In genomic region chr13:48542581-48543341, GRCh38 we compare ENCODE assay signal across 8 cellular contexts. TPM values are rescaled to one million over a fixed set of nuclear protein-coding genes. Genes with fewer than 3 reads are reported as not detected.
DNase-seq lines count a peak whose midpoint lies in the region; ATAC-seq, FAIRE-seq and TF ChIP-seq lines count a peak whose summit lies in the region.

No MANE protein-coding gene starts in this region.

- H3K4me1 ChIP-seq in thoracic aorta (ENCODE audit: control insufficient read depth in 1 of 2, low read depth in 2 of 2), result peaks cover 5 to 9% of the 10 kb centered on the region in 2 donors

- in situ Hi-C loops in astrocyte of the spinal cord (cut with HindIII; ENCODE audit: low sequenced_read_pairs), result no loop called here

- H3K27me3 ChIP-seq in kidney epithelial cell (ENCODE audit: control insufficient read depth, insufficient read depth, low read length) (no peaks in the 10 kb centered on the region), thoracic aorta (replicated peaks; ENCODE audit: insufficient read depth) (no peaks in the 10 kb centered on the region)

- TF ChIP-seq CTCF in astrocyte of the spinal cord (IDR thresholded peaks at IDR 0.05; ENCODE audit: low read depth, low read length) (peak; percentile 1), kidney epithelial cell (IDR thresholded peaks at IDR 0.05; ENCODE audit: insufficient read depth, low read length, poor library complexity, severe bottlenecking) (peak; percentile 12), thoracic aorta (IDR thresholded peaks at IDR 0.05) (peak; percentile 6)

- no peak for FAIRE-seq in frontal cortex (lab: Jason Lieb, UNC)

- no peak for ATAC-seq in thoracic aorta (ENCODE audit: insufficient number of reproducible peaks, low FRiP score, low read depth)

- DNase-seq in DMS79 (lab: John Stamatoyannopoulos, UW) (peak; percentile 77), MV-4-11 (lab: John Stamatoyannopoulos, UW) (peak; percentile 22), astrocyte of the spinal cord (ENCODE audit: low read depth, low spot score) (no peak), kidney epithelial cell (ENCODE audit: low read depth) (no peak), thoracic aorta (ENCODE audit: low spot score) (no peak), HK-2 (ENCODE audit: unreplicated experiment) (no peak), NCI-H226 (no peak), frontal cortex (ENCODE audit: low spot score in 2 of 2) (no peak)

- H3K27ac ChIP-seq in thoracic aorta, result no peak overlapping the region

- no peaks in the 10 kb centered on the region for H3K9me3 ChIP-seq in thoracic aorta

- H3K4me3 ChIP-seq in astrocyte of the spinal cord (ENCODE audit: low read depth, low read length) (no peak overlapping the region), kidney epithelial cell (ENCODE audit: low read depth, low read length) (no peak overlapping the region), thoracic aorta (peak overlapping the region; percentile 40)

- H3K36me3 ChIP-seq in kidney epithelial cell (ENCODE audit: control insufficient read depth, insufficient read depth, low read length) (no peaks in the 10 kb centered on the region), thoracic aorta (no peaks in the 10 kb centered on the region)

RNA-seq across cellular contexts. Expression of gene RCBTB2, which starts 9.9 kb away (rescaled TPM):
- total RNA-seq in kidney epithelial cell (5.6 and 13.4 TPM in 2 replicates), thoracic aorta (10 to 100 TPM; 15.8 to 16.4 TPM), frontal cortex (33.0 TPM)

Comparison
In these comparisons a context has a peak if more than half of its experiments do, and no peak if none do; other contexts are left out.
1. DNase-seq: peak in DMS79 (single experiment) and MV-4-11 (single experiment); none in astrocyte of the spinal cord (single experiment), kidney epithelial cell (single experiment), thoracic aorta (single experiment), HK-2 (single experiment), NCI-H226 (single experiment) and frontal cortex (0 of 2).
2. Peak in every context shown above with its lines, with median percentiles within 50 percentile points of each other: CTCF ChIP-seq.